Comparison of ENCODE assay signal across 27 cellular contexts in genomic region chr4:26388671-26389070, GRCh38.
A peak's percentile ranks its signal among the peaks of the same experiment; 100 is the strongest.
DNase-seq lines count a peak whose midpoint lies in the region; ATAC-seq and TF ChIP-seq lines count a peak whose summit lies in the region.
"Had no signal": no experiment of that assay in that cellular context is flagged by ENCODE, and none has a peak within 500 bp of the region (broad histone marks: within the 10 kb centered on the region; RNA-seq: fewer than 3 reads in every experiment).

No MANE protein-coding gene starts in this region.

- no peak overlapping the region for H2BK20ac ChIP-seq in IMR-90 (ENCODE audit: low read depth, low read length)

- H2BK15ac ChIP-seq in IMR-90 (ENCODE audit: low read depth, low read length), result no peak overlapping the region

- H2AK5ac ChIP-seq in IMR-90 (ENCODE audit: low read depth, low read length), result no peak overlapping the region

- no peak overlapping the region for H2AK9ac ChIP-seq in IMR-90 (replicated peaks; ENCODE audit: low read depth, low read length, poor library complexity)

- dilution Hi-C loops in IMR-90 (cut with HindIII; ENCODE audit: low sequenced_read_pairs, unreplicated experiment), result no loop called here

- intact Hi-C loops in IMR-90 (cut with micrococcal nuclease), result no loop called here

- H3K79me2 ChIP-seq in osteoblast (ENCODE audit: insufficient read depth, low read length), result peaks cover 42% of the 10 kb centered on the region

- in situ Hi-C loops in IMR-90 (cut with MboI; ENCODE audit: low sequenced_read_pairs), result no loop called here

- H4K20me1 ChIP-seq in IMR-90 (ENCODE audit: insufficient read depth, low read length), result peaks cover 14% of the 10 kb centered on the region
- H4K20me1 ChIP-seq in osteoblast (ENCODE audit: insufficient read depth, low read length), result no peaks in the 10 kb centered on the region

- H3K27ac ChIP-seq in IMR-90 (ENCODE audit: insufficient read depth, low read length) (no peak overlapping the region), osteoblast (ENCODE audit: low read depth, low read length) (peak overlapping the region; percentile 18)
- H3K27ac ChIP-seq: body of pancreas, gastroesophageal sphincter, left ventricle myocardium inferior, prostate gland, testis had no signal

- H4K5ac ChIP-seq in IMR-90 (ENCODE audit: low read depth, low read length), result no peak overlapping the region

- peaks cover 4% of the 10 kb centered on the region for H3K4me1 ChIP-seq in IMR-90 (ENCODE audit: control insufficient read depth, insufficient read depth, low read length)
- H3K4me1 ChIP-seq in osteoblast (ENCODE audit: insufficient read depth, low read length), result no peaks in the 10 kb centered on the region
- H3K4me1 ChIP-seq: body of pancreas, gastroesophageal sphincter, left ventricle myocardium inferior, prostate gland, testis had no signal

- H3K4me1 Mint-ChIP-seq in chondrocyte (ENCODE audit: low read depth), result peaks cover 10% of the 10 kb centered on the region

- no peak overlapping the region for H3K4me3 ChIP-seq in IMR-90 (ENCODE audit: insufficient read depth, low read depth, low read length)
- no peak overlapping the region for H3K4me3 ChIP-seq in osteoblast (ENCODE audit: insufficient read depth, low read length)
- H3K4me3 ChIP-seq: body of pancreas, gastroesophageal sphincter, GM23338, left ventricle myocardium inferior, prostate gland, testis had no signal

- TF ChIP-seq CTCF in IMR-90 (conservative IDR thresholded peaks at IDR 0.05; ENCODE audit: low read depth, low read length) (no peak), chondrocyte (IDR thresholded peaks at IDR 0.05) (no peak), osteoblast (IDR thresholded peaks at IDR 0.05; ENCODE audit: extremely low read depth, low read depth, low read length) (no peak)

- DNase-seq in GM03348 (ENCODE audit: low spot score) (peak; percentile 13), IMR-90 (peak; percentile 13), chondrocyte (ENCODE audit: low spot score) (no peak), osteoblast (ENCODE audit: insufficient read length, low spot score, missing footprints) (no peak), NCI-H748 (lab: John Stamatoyannopoulos, UW; ENCODE audit: unreplicated experiment) (no peak), NCI-H2227 treated with DMSO at 0.1 percent for 48 hours (lab: John Stamatoyannopoulos, UW) (no peak), left lobe of liver (ENCODE audit: low spot score) (no peak)
- DNase-seq: activated CD4-positive, CD25-positive, alpha-beta regulatory T cell treated with anti-CD3 and anti-CD28 coated beads, Interleukin-2, amount 50 U/mL, for 72 hours; activated CD8-positive, alpha-beta T cell treated with anti-CD3 and anti-CD28 coated beads, Interleukin-2, amount 10 ng/mL, durations not matched to agents 7 days and 5 days; activated gamma-delta T cell; activated naive CD8-positive, alpha-beta T cell treated with anti-CD3 and anti-CD28 coated beads, Interleukin-2, amount 50 U/mL, for 24 hours; body of pancreas; CD4-positive, CD25-positive, alpha-beta regulatory T cell; effector memory CD8-positive, alpha-beta T cell; hippocampal formation; immature natural killer cell; left ventricle myocardium inferior; NCI-H1092 treated with DMSO at 0.1 percent for 48 hours; NCI-H2029 treated with DMSO at 0.1 percent for 48 hours; NCI-H345; NCI-H774; stimulated activated naive CD8-positive, alpha-beta T cell treated with anti-CD3 and anti-CD28 coated beads, Interleukin-15, Interleukin-2, amounts not matched to agents 100 U/mL and 50 U/mL, for 24 hours; testis had no signal

- H3K4me2 ChIP-seq in IMR-90 (ENCODE audit: low read depth, low read length), result no peak overlapping the region
- H3K4me2 ChIP-seq in osteoblast (ENCODE audit: insufficient read depth, low read length), result no peak overlapping the region
- H3K4me2 ChIP-seq: GM23338 had no signal

- H3K4me3 Mint-ChIP-seq in chondrocyte (ENCODE audit: unreplicated experiment), result no peak overlapping the region
- H3K4me3 Mint-ChIP-seq: activated CD8-positive, alpha-beta T cell treated with anti-CD3 and anti-CD28 coated beads, Interleukin-2, amount 10 ng/mL, durations not matched to agents 7 days and 5 days; activated naive CD8-positive, alpha-beta T cell treated with anti-CD3 and anti-CD28 coated beads, Interleukin-2, amount 50 U/mL, for 24 hours; CD4-positive, CD25-positive, alpha-beta regulatory T cell; effector memory CD8-positive, alpha-beta T cell; GM23338; IgD-negative memory B cell; immature natural killer cell had no signal

- H3K14ac ChIP-seq in IMR-90 (replicated peaks; ENCODE audit: low read depth, low read length), result no peak overlapping the region

- H3K36me3 Mint-ChIP-seq in chondrocyte (ENCODE audit: low read depth), result peaks cover 18% of the 10 kb centered on the region

- no peak overlapping the region for H2BK120ac ChIP-seq in IMR-90 (ENCODE audit: low read depth, low read length)

- CTCF ChIA-PET in IMR-90 (lab: Yijun Ruan, JAX), result interaction anchor here (1.3 kb wide), 1 partner anchor 18 kb away, joined by 4 read pairs; no protein-coding TSS in a partner anchor

- peaks cover 22% of the 10 kb centered on the region for H3K36me3 ChIP-seq in IMR-90 (ENCODE audit: control insufficient read depth, insufficient read depth, low read length)
- peaks cover 41% of the 10 kb centered on the region for H3K36me3 ChIP-seq in osteoblast (ENCODE audit: insufficient read depth, low read length)
- H3K36me3 ChIP-seq: prostate gland had no signal

- 100% methylated on average over 2 of the region's 5 CpGs; no CpG with 5 or more reads in 1 of the 2 experiments for WGBS in IMR-90 (ENCODE audit: extremely low coverage in 2 of 2, insufficient read length in 1 of 2), 2 experiments

- H2AFZ ChIP-seq in IMR-90 (replicated peaks; ENCODE audit: low read length, poor library complexity) (no peak overlapping the region), osteoblast (ENCODE audit: low read length) (no peak overlapping the region)
- H2AFZ ChIP-seq: GM23338 had no signal

- peaks cover 27 to 33% of the 10 kb centered on the region in 2 experiments for H3K79me1 ChIP-seq in IMR-90 (ENCODE audit: low read depth in 1 of 2, low read length in 2 of 2)

- no peak overlapping the region for H3K18ac ChIP-seq in IMR-90 (ENCODE audit: low read depth, low read length)

- no peak overlapping the region for H3K56ac ChIP-seq in IMR-90 (ENCODE audit: extremely low read depth, insufficient read depth, low read length)

- H4K8ac ChIP-seq in IMR-90 (ENCODE audit: low read depth in 2 of 2, low read length in 2 of 2), result peak overlapping the region in 1 of 2 experiments; percentile 19; a peak in 1 of 4 replicates

- H3K9ac ChIP-seq in IMR-90 (ENCODE audit: low read depth, low read length), result no peak overlapping the region

- no peak overlapping the region for H2BK5ac ChIP-seq in IMR-90 (ENCODE audit: low read depth, low read length, poor library complexity, severe bottlenecking)

- ATAC-seq in IMR-90 (ENCODE audit: low read depth) (no peak), left lobe of liver (no peak)
- ATAC-seq: activated CD8-positive, alpha-beta T cell treated with anti-CD3 and anti-CD28 coated beads, Interleukin-2, amount 10 ng/mL, durations not matched to agents 7 days and 5 days; activated naive CD8-positive, alpha-beta T cell treated with anti-CD3 and anti-CD28 coated beads, Interleukin-2, amount 50 U/mL, for 24 hours; body of pancreas; effector memory CD8-positive, alpha-beta T cell; gastroesophageal sphincter; GM23338; stimulated activated naive CD8-positive, alpha-beta T cell treated with anti-CD3 and anti-CD28 coated beads, Interleukin-15, Interleukin-2, amounts not matched to agents 100 U/mL and 50 U/mL, for 24 hours had no signal

- TF ChIP-seq RAD21 in IMR-90 (IDR thresholded peaks at IDR 0.05; ENCODE audit: low read length), result no peak

- H4K91ac ChIP-seq in IMR-90 (ENCODE audit: insufficient read depth, low read depth, low read length), result no peak overlapping the region

- H3K27me3 ChIP-seq in IMR-90 (ENCODE audit: control insufficient read depth, insufficient read depth, low read length) (no peaks in the 10 kb centered on the region), osteoblast (ENCODE audit: insufficient read depth, low read length) (no peaks in the 10 kb centered on the region)
- H3K27me3 ChIP-seq: body of pancreas, gastroesophageal sphincter, testis had no signal

- H3K23ac ChIP-seq in IMR-90 (ENCODE audit: low read depth, low read length), result no peak overlapping the region

- POLR2A ChIA-PET in IMR-90 (lab: Charles Lee; ENCODE audit: unreplicated experiment), result no interaction called here

- no peaks in the 10 kb centered on the region; the same call in 1 of the 2 replicates for H3K9me1 ChIP-seq in IMR-90 (ENCODE audit: insufficient read depth, low read length)

- no peak for TF ChIP-seq POLR2A in IMR-90 (IDR thresholded peaks at IDR 0.05; ENCODE audit: low read depth, low read length)

- peak overlapping the region; percentile 22 for H3K27ac Mint-ChIP-seq in chondrocyte (ENCODE audit: unreplicated experiment)
- H3K27ac Mint-ChIP-seq: activated CD8-positive, alpha-beta T cell treated with anti-CD3 and anti-CD28 coated beads, Interleukin-2, amount 10 ng/mL, durations not matched to agents 7 days and 5 days; activated naive CD8-positive, alpha-beta T cell treated with anti-CD3 and anti-CD28 coated beads, Interleukin-2, amount 50 U/mL, for 24 hours; CD4-positive, CD25-positive, alpha-beta regulatory T cell; effector memory CD8-positive, alpha-beta T cell; GM23338; IgD-negative memory B cell; immature natural killer cell had no signal

- H3K9me3 Mint-ChIP-seq in chondrocyte (ENCODE audit: low read depth), result peaks cover 11% of the 10 kb centered on the region
- H3K9me3 Mint-ChIP-seq: activated naive CD8-positive, alpha-beta T cell treated with anti-CD3 and anti-CD28 coated beads, Interleukin-2, amount 50 U/mL, for 24 hours; effector memory CD8-positive, alpha-beta T cell; GM23338 had no signal

- H3K4ac ChIP-seq in IMR-90 (ENCODE audit: low read depth, low read length), result no peak overlapping the region

- H3K9me3 ChIP-seq in IMR-90 (ENCODE audit: control insufficient read depth, insufficient read depth, low read length), result no peaks in the 10 kb centered on the region
- H3K9me3 ChIP-seq in osteoblast (ENCODE audit: low read depth, low read length), result no peaks in the 10 kb centered on the region
- H3K9me3 ChIP-seq: body of pancreas, gastroesophageal sphincter, prostate gland, testis had no signal

- no peaks in the 10 kb centered on the region for H3K27me3 Mint-ChIP-seq in chondrocyte (ENCODE audit: low read depth)
- H3K27me3 Mint-ChIP-seq: activated naive CD8-positive, alpha-beta T cell treated with anti-CD3 and anti-CD28 coated beads, Interleukin-2, amount 50 U/mL, for 24 hours; CD4-positive, CD25-positive, alpha-beta regulatory T cell; effector memory CD8-positive, alpha-beta T cell; IgD-negative memory B cell had no signal

- no TSS peak for BruUV-seq in IMR-90 (replicated peaks; lab: Mats Ljungman, UMichigan)

TF ChIP-seq in IMR-90, 13 proteins besides CTCF, POLR2A, EP300 and RAD21 (continues in another document):
- TF ChIP-seq BHLHE40 (IDR thresholded peaks at IDR 0.05; ENCODE audit: low read depth, low read length), result no peak
- TF ChIP-seq FOS (IDR thresholded peaks at IDR 0.05; ENCODE audit: low read depth, low read length), result no peak
- TF ChIP-seq CEBPB (IDR thresholded peaks at IDR 0.05; ENCODE audit: low read depth, low read length), result no peak
- TF ChIP-seq NFE2L2 (IDR thresholded peaks at IDR 0.05; ENCODE audit: low read depth, low read length), result no peak
- no peak for TF ChIP-seq CHD1 (IDR thresholded peaks at IDR 0.05; ENCODE audit: low read depth, low read length)

Comparison
In these comparisons a context has a peak if more than half of its experiments do, and no peak if none do; other contexts are left out.
1. DNase-seq: peak in GM03348 (single experiment) and IMR-90 (single experiment); none in chondrocyte (single experiment), osteoblast (single experiment), NCI-H748 (single experiment), NCI-H2227 treated with DMSO at 0.1 percent for 48 hours (single experiment) and left lobe of liver (single experiment).